Comparison of ENCODE assay signal across 8 cellular contexts in the genomic region with DNA sequence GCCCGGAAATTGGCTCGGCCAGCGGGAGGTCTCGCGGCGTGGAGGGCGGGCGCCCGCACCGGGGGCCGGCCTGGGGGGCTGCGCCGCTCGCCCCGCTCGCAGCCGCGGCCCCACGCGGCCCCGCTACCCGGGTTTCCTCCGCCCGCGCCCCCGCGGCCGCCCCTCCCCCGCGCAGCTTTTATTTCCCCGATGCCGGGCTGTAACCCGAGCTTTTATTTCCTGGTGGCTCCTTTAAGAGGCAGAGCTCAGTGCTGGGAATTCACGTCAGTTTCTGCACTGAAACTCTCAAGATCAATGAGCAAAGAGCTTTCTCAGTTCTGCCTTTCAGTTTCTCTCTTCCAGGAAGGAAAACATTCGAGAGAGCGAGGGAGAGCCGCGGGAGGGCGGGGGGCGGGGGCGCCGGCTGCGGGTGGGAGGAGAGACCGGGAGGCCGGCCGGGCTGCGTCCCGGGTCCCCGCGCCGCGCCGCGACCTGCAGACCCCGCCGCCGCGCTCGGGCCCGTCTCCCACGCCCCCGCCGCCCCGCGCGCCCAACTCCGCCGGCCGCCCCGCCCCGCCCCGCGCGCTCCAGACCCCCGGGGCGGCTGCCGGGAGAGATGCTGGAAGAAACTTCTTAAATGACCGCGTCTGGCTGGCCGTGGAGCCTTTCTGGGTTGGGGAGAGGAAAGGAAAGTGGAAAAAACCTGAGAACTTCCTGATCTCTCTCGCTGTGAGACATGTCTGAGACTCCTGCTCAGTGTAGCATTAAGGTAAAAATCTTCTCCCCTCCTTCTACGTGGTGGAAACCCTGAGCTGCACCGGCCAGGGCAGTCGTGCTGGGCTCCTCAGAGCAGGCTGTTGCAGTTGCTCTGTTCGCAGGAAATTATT. TPM values are rescaled to one million over a fixed set of nuclear protein-coding genes. Genes with fewer than 3 reads are reported as not detected.
A peak's percentile ranks its signal among the peaks of the same experiment; 100 is the strongest.
DNase-seq lines count a peak whose midpoint lies in the region; ATAC-seq and TF ChIP-seq lines count a peak whose summit lies in the region.

A gene (plus strand): TSS at position 262 of the 866 bp plus-strand sequence. CDS start 454 bp downstream, at position 716.

- H3K4me2 ChIP-seq in parathyroid adenoma (ENCODE audit: low read length), result peak within 1 kb of the TSS; percentile 87

- H3K4me1 ChIP-seq in cardiac muscle cell (ENCODE audit: low read depth) (peaks cover 31% of the 10 kb centered on the region), parathyroid adenoma (peaks cover 10% of the 10 kb centered on the region), transverse colon (peaks cover 10 to 38% (median 20%) of the 10 kb centered on the region in 4 donors)

- peaks cover 18% of the 10 kb centered on the region for H3K79me2 ChIP-seq in parathyroid adenoma

- H3K4me1 Mint-ChIP-seq in activated naive CD8-positive, alpha-beta T cell treated with anti-CD3 and anti-CD28 coated beads, Interleukin-2, amount 50 U/mL, for 24 hours, result peaks cover 48% of the 10 kb centered on the region

- peak within 1 kb of the TSS; percentile 98 for H3K4me3 Mint-ChIP-seq in activated naive CD8-positive, alpha-beta T cell treated with anti-CD3 and anti-CD28 coated beads, Interleukin-2, amount 50 U/mL, for 24 hours

- TF ChIP-seq CTCF in cardiac muscle cell (IDR thresholded peaks at IDR 0.05; ENCODE audit: low read depth, low read length), result no peak
- no peak for TF ChIP-seq CTCF in parathyroid adenoma (IDR thresholded peaks at IDR 0.05)
- no peak for TF ChIP-seq CTCF in transverse colon (IDR thresholded peaks at IDR 0.05)

- no peaks in the 10 kb centered on the region for H3K9me3 ChIP-seq in cardiac muscle cell (ENCODE audit: low read depth)
- H3K9me3 ChIP-seq in parathyroid adenoma (ENCODE audit: control insufficient read depth, low read length), result no peaks in the 10 kb centered on the region
- H3K9me3 ChIP-seq in transverse colon, result no peaks in the 10 kb centered on the region

- TF ChIP-seq POLR2A in transverse colon (IDR thresholded peaks at IDR 0.05), result peak; percentile 30

- H3K4me3 ChIP-seq in GM08714 (ENCODE audit: low read length) (peak within 1 kb of the TSS; percentile 90), cardiac muscle cell (peak within 1 kb of the TSS; percentile 99), parathyroid adenoma (ENCODE audit: low read depth, low read length) (peak within 1 kb of the TSS; percentile 81), transverse colon (peak within 1 kb of the TSS; percentile 77 to 97 (median 84))

- peak; percentile 89 for TF ChIP-seq EP300 in transverse colon (IDR thresholded peaks at IDR 0.05; ENCODE audit: low read depth)

- H3K27me3 ChIP-seq in cardiac muscle cell (no peaks in the 10 kb centered on the region), parathyroid adenoma (ENCODE audit: control insufficient read depth, insufficient read depth, low read length) (no peaks in the 10 kb centered on the region), transverse colon (no peaks in the 10 kb centered on the region)

- CTCF ChIA-PET in HEK293T (lab: Yijun Ruan, JAX), result no interaction called here

- H3K27ac ChIP-seq in cardiac muscle cell (peak within 1 kb of the TSS; percentile 98), parathyroid adenoma (peak within 1 kb of the TSS; percentile 97), transverse colon (peak within 1 kb of the TSS; percentile 96 to 99 (median 98))

- POLR2A ChIA-PET in HEK293T (lab: Yijun Ruan, JAX), result interaction anchor here (1.0 to 1.4 kb wide), 3 partner anchors 13 to 39 kb away, joined by 3 to 4 read pairs (median 3); no protein-coding TSS in a partner anchor

- in situ Hi-C loops in transverse colon (cut with MboI; ENCODE audit: low pct_ligation_motif_present in 1 of 4, low pct_unique_long_range_greater_than_20kb in 1 of 4, low sequenced_read_pairs in 3 of 4), result loop anchor here in 2 of 4 donors (10.0 kb wide), 2 partner anchors 65 to 385 kb away; no protein-coding TSS in a partner anchor

- H3K9ac ChIP-seq in parathyroid adenoma, result peak within 1 kb of the TSS; percentile 54

- H3K36me3 ChIP-seq in cardiac muscle cell (no peaks in the 10 kb centered on the region), parathyroid adenoma (ENCODE audit: control insufficient read depth, insufficient read depth, low read length) (no peaks in the 10 kb centered on the region), transverse colon (no peaks in the 10 kb centered on the region)

- H3K9me3 Mint-ChIP-seq in activated naive CD8-positive, alpha-beta T cell treated with anti-CD3 and anti-CD28 coated beads, Interleukin-2, amount 50 U/mL, for 24 hours, result no peaks in the 10 kb centered on the region

- H3K27ac Mint-ChIP-seq in activated naive CD8-positive, alpha-beta T cell treated with anti-CD3 and anti-CD28 coated beads, Interleukin-2, amount 50 U/mL, for 24 hours, result peak within 1 kb of the TSS; percentile 99

- H3K27me3 Mint-ChIP-seq in activated naive CD8-positive, alpha-beta T cell treated with anti-CD3 and anti-CD28 coated beads, Interleukin-2, amount 50 U/mL, for 24 hours, result peaks cover 2% of the 10 kb centered on the region

- intact Hi-C loops in transverse colon (cut with DNase I; ENCODE audit: low total_unique reads), result loop anchor here (10.0 kb wide), 2 partner anchors 55 to 205 kb away; no protein-coding TSS in a partner anchor

- peak; percentile 62 for ATAC-seq in activated naive CD8-positive, alpha-beta T cell treated with anti-CD3 and anti-CD28 coated beads, Interleukin-2, amount 50 U/mL, for 24 hours

- DNase-seq in HEK293T (ENCODE audit: extremely low spot score) (peak; percentile 59), MV-4-11 (lab: John Stamatoyannopoulos, UW) (peak; percentile 95), SW 1271 (lab: John Stamatoyannopoulos, UW) (peak; percentile 77 to 88), cardiac muscle cell (ENCODE audit: low read depth in 1 of 2, low spot score in 1 of 2) (peak; percentile 84 to 95), transverse colon (peak; percentile 81)
- DNase-seq in activated naive CD8-positive, alpha-beta T cell treated with anti-CD3 and anti-CD28 coated beads, Interleukin-2, amount 50 U/mL, for 24 hours, result peak; percentile 70

- peak within 1 kb of the TSS; percentile 95 for H2AFZ ChIP-seq in parathyroid adenoma

- WGBS in transverse colon (ENCODE audit: low coverage in 1 of 2), 2 donors, result 2% methylated on average over 63 of the region's 85 CpGs; no CpG with 5 or more reads in 1 of the 2 donors

- H3K36me3 Mint-ChIP-seq in activated naive CD8-positive, alpha-beta T cell treated with anti-CD3 and anti-CD28 coated beads, Interleukin-2, amount 50 U/mL, for 24 hours (ENCODE audit: low read depth), result no peaks in the 10 kb centered on the region

TF ChIP-seq in HEK293T, 16 proteins besides CTCF, POLR2A, EP300 and RAD21:
- TF ChIP-seq NFRKB (IDR thresholded peaks at IDR 0.05), result no peak
- TF ChIP-seq ZNF384 (IDR thresholded peaks at IDR 0.05), result no peak
- no peak for TF ChIP-seq SUZ12 (IDR thresholded peaks at IDR 0.05)
- TF ChIP-seq TARDBP (IDR thresholded peaks at IDR 0.05), result no peak
- TF ChIP-seq SP1 (IDR thresholded peaks at IDR 0.05), result no peak
- TF ChIP-seq FOXM1 (IDR thresholded peaks at IDR 0.05; ENCODE audit: borderline replicate concordance), result no peak

RNA-seq across cellular contexts. Expression of the gene that starts here (rescaled TPM):
- 6.5 and 9.1 TPM in 2 replicates for total RNA-seq in cardiac muscle cell
- polyA plus RNA-seq in cardiac muscle cell, result 11.9 and 16.2 TPM in 2 replicates
- 10 to 100 TPM; 19.9 to 47.9 (median 41.0) TPM for total RNA-seq in transverse colon

Comparison
In these comparisons a context has a peak if more than half of its experiments do, and no peak if none do; other contexts are left out.
1. Peak in every context shown above with its lines: DNase-seq, ATAC-seq, H3K4me3 ChIP-seq and H3K27ac ChIP-seq.